ENCODE assay signal across 9 cellular contexts in genomic region chr11:1750481-1750839, GRCh38. TPM values are rescaled to one million over a fixed set of nuclear protein-coding genes. Genes with fewer than 3 reads are reported as not detected.
DNase-seq lines count a peak whose midpoint lies in the region; ATAC-seq, FAIRE-seq and TF ChIP-seq lines count a peak whose summit lies in the region.
"Had no signal": no experiment of that assay in that cellular context is flagged by ENCODE, and none has a peak within 500 bp of the region (broad histone marks: within the 10 kb centered on the region; RNA-seq: fewer than 3 reads in every experiment).

Gene IFITM10 (minus strand): TSS chr11:1750595. CDS start chr11:1750442, 153 bp downstream.

- H3K27ac ChIP-seq in right cardiac atrium (ENCODE audit: low read length) (no peak within 1 kb of the TSS), skeletal muscle tissue (ENCODE audit: low read depth, low read length) (peak within 1 kb of the TSS; percentile 84)

- H3K9ac ChIP-seq in skeletal muscle tissue (ENCODE audit: low read depth in 1 of 3, low read length in 3 of 3): peak within 1 kb of the TSS; percentile 50 to 79 (median 57)

- H3K27me3 Mint-ChIP-seq in activated naive CD8-positive, alpha-beta T cell treated with anti-CD3 and anti-CD28 coated beads, Interleukin-2, amount 50 U/mL, for 24 hours: peaks cover 13% of the 10 kb centered on the region

- 27% methylated on average over 6 of the region's 6 CpGs for WGBS in right cardiac atrium

- peak within 1 kb of the TSS; percentile 45 for H3K4me3 Mint-ChIP-seq in activated naive CD8-positive, alpha-beta T cell treated with anti-CD3 and anti-CD28 coated beads, Interleukin-2, amount 50 U/mL, for 24 hours

- peaks cover 4% of the 10 kb centered on the region for H3K9me3 Mint-ChIP-seq in activated naive CD8-positive, alpha-beta T cell treated with anti-CD3 and anti-CD28 coated beads, Interleukin-2, amount 50 U/mL, for 24 hours

- peaks cover 9% of the 10 kb centered on the region for H3K4me1 ChIP-seq in right cardiac atrium (ENCODE audit: control insufficient read depth, insufficient read depth, low read length)
- H3K4me1 ChIP-seq in skeletal muscle tissue (ENCODE audit: control insufficient read depth in 3 of 3, insufficient read depth in 3 of 3, low read length in 3 of 3): peaks cover 58 to 92% (median 88%) of the 10 kb centered on the region in 3 donors

- CTCF ChIA-PET in HEK293T (lab: Yijun Ruan, JAX): no interaction called here

- peaks cover 2% of the 10 kb centered on the region for H3K36me3 Mint-ChIP-seq in activated naive CD8-positive, alpha-beta T cell treated with anti-CD3 and anti-CD28 coated beads, Interleukin-2, amount 50 U/mL, for 24 hours (ENCODE audit: low read depth)

- ATAC-seq in activated naive CD8-positive, alpha-beta T cell treated with anti-CD3 and anti-CD28 coated beads, Interleukin-2, amount 50 U/mL, for 24 hours: no peak
- ATAC-seq in right cardiac atrium: peak; percentile 5 to 12
- no peak for ATAC-seq in GM19467 (IDR thresholded peaks at IDR 0.05; ENCODE audit: unreplicated experiment)

- no peak within 1 kb of the TSS for H3K27ac Mint-ChIP-seq in activated naive CD8-positive, alpha-beta T cell treated with anti-CD3 and anti-CD28 coated beads, Interleukin-2, amount 50 U/mL, for 24 hours

- H3K36me3 ChIP-seq in skeletal muscle tissue (ENCODE audit: control insufficient read depth in 3 of 3, insufficient read depth in 3 of 3, low read length in 3 of 3): peaks cover 23 to 34% (median 27%) of the 10 kb centered on the region in 3 donors

- POLR2A ChIA-PET in HEK293T (lab: Yijun Ruan, JAX): interaction anchor here (2.5 kb wide), 1 partner anchor 14 kb away, joined by 10 read pairs; the partner anchor contains the start of gene CTSD

- intact Hi-C loops in right cardiac atrium (cut with DNase I): no loop called here

- H3K4me3 ChIP-seq in right cardiac atrium (ENCODE audit: low read length) (no peak within 1 kb of the TSS), skeletal muscle tissue (ENCODE audit: low read length in 3 of 3) (peak within 1 kb of the TSS in 2 of 3 donors; percentile 15 to 35)

- H3K27me3 ChIP-seq in right cardiac atrium (ENCODE audit: control insufficient read depth, insufficient read depth) (no peaks in the 10 kb centered on the region), skeletal muscle tissue (ENCODE audit: control insufficient read depth in 3 of 3, insufficient read depth in 3 of 3, low read length in 3 of 3) (peaks cover 0 to 5% (median 0%) of the 10 kb centered on the region in 3 donors)

- DNase-seq in H54 (ENCODE audit: insufficient read length, low spot score): peak; percentile 77
- DNase-seq in activated naive CD8-positive, alpha-beta T cell treated with anti-CD3 and anti-CD28 coated beads, Interleukin-2, amount 50 U/mL, for 24 hours: no peak
- peak in 1 of 3 donors; percentile 78 for DNase-seq in right cardiac atrium
- no peak for DNase-seq in HEK293T (ENCODE audit: extremely low spot score)
- no peak for DNase-seq in kidney tubule cell (ENCODE audit: low spot score)
- no peak for DNase-seq in activated CD4-positive, alpha-beta T cell treated with anti-CD3 and anti-CD28 coated beads, Interleukin-2, amount 50 U/mL, for 4 hours

- H3K9me3 ChIP-seq in right cardiac atrium (ENCODE audit: control insufficient read depth, low read length) (no peaks in the 10 kb centered on the region), skeletal muscle tissue (ENCODE audit: control insufficient read depth in 3 of 3, low read length in 3 of 3) (no peaks in the 10 kb centered on the region)

- TF ChIP-seq POLR2A in H54 (IDR thresholded peaks at IDR 0.05; ENCODE audit: low read depth, low read length): 0 out of 2 replicates have a peak, but pooled peaks have one; percentile 4

- peaks cover 30% of the 10 kb centered on the region for H3K4me1 Mint-ChIP-seq in activated naive CD8-positive, alpha-beta T cell treated with anti-CD3 and anti-CD28 coated beads, Interleukin-2, amount 50 U/mL, for 24 hours

- FAIRE-seq in H54 (lab: Jason Lieb, UNC): no peak
- FAIRE-seq: GM12891 had no signal

TF ChIP-seq in HEK293T, 16 proteins besides CTCF, POLR2A, EP300 and RAD21:
- TF ChIP-seq ZNF384 (IDR thresholded peaks at IDR 0.05) (no peak), FOXM1 (IDR thresholded peaks at IDR 0.05; ENCODE audit: borderline replicate concordance) (no peak), ELF4 (IDR thresholded peaks at IDR 0.05) (no peak), CTBP1 (IDR thresholded peaks at IDR 0.05; ENCODE audit: borderline replicate concordance) (no peak), SUZ12 (IDR thresholded peaks at IDR 0.05) (no peak), ARNT (IDR thresholded peaks at IDR 0.05) (no peak), LEF1 (IDR thresholded peaks at IDR 0.05; ENCODE audit: borderline replicate concordance) (no peak), BHLHE40 (IDR thresholded peaks at IDR 0.05; ENCODE audit: borderline replicate concordance) (no peak), PKNOX1 (IDR thresholded peaks at IDR 0.05) (no peak), FOXA1 (IDR thresholded peaks at IDR 0.05) (no peak), SP1 (IDR thresholded peaks at IDR 0.05) (no peak), FOXK2 (IDR thresholded peaks at IDR 0.05) (no peak), HDGF (IDR thresholded peaks at IDR 0.05; ENCODE audit: borderline replicate concordance) (no peak), NFRKB (IDR thresholded peaks at IDR 0.05) (no peak), L3MBTL2 (conservative IDR thresholded peaks at IDR 0.05) (no peak), TARDBP (IDR thresholded peaks at IDR 0.05) (no peak)
TF ChIP-seq in HEK293T: peak in this region for 0.

RNA-seq across cellular contexts. Expression of gene IFITM10, which starts in this region (rescaled TPM):
- total RNA-seq in right cardiac atrium: 1 to 10 TPM in 1 of 4 donors, under 1 TPM in 3; 0.48 to 1.0 (median 0.59) TPM
- polyA plus RNA-seq in right cardiac atrium: 0.25 TPM
- not detected for total RNA-seq in skeletal muscle tissue

Comparison
In these comparisons a context has a peak if more than half of its experiments do, and no peak if none do; other contexts are left out.
1. ATAC-seq: peak in right cardiac atrium (2 of 2); none in activated naive CD8-positive, alpha-beta T cell treated with anti-CD3 and anti-CD28 coated beads, Interleukin-2, amount 50 U/mL, for 24 hours (single experiment) and GM19467 (single experiment).